8 cellular contexts compared by ENCODE assay signal in the genomic region with DNA sequence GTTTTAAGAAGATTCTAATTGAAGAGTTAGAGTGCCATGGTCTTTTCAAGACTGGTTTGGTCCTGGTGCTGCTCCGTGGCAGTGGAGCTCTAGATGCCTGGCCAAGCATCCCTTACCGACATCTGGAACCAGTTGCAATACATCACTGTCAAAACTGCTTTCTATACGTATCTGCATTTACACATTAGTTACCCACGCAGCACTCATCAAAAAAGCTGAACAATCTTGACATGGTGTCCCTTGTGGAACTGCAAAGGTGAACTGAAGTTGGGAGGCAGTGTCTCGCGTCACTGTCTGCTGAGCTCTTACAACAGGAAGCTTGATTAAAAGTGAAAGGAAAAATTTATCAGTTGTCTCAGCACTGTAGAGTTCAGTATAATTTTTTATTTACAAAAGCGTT.
A peak's percentile ranks its signal among the peaks of the same experiment; 100 is the strongest.
DNase-seq lines count a peak whose midpoint lies in the region; ATAC-seq and TF ChIP-seq lines count a peak whose summit lies in the region.

No MANE protein-coding gene starts in this region.

- H3K36me3 Mint-ChIP-seq in activated T-cell treated with anti-CD3 and anti-CD28 coated beads, Interleukin-2, amount 50 U/mL, for 4 hours (ENCODE audit: insufficient read depth): no peaks in the 10 kb centered on the region

- H3K4me3 ChIP-seq in heart right ventricle: peak overlapping the region in 9 of 10 donors; percentile 6 to 55 (median 49)

- no peak for TF ChIP-seq CTCF in heart right ventricle (IDR thresholded peaks at IDR 0.05)

- H3K36me3 ChIP-seq in KOPT-K1 (ENCODE audit: insufficient read depth, low read length): no peaks in the 10 kb centered on the region
- H3K36me3 ChIP-seq in heart right ventricle: no peaks in the 10 kb centered on the region

- 29 to 41% methylated on average over 7 of the region's 7 CpGs for WGBS in heart right ventricle, 2 donors

- peaks cover 28% of the 10 kb centered on the region for H3K4me1 Mint-ChIP-seq in activated T-cell treated with anti-CD3 and anti-CD28 coated beads, Interleukin-2, amount 50 U/mL, for 4 hours (ENCODE audit: low read depth)

- H3K27ac ChIP-seq in KOPT-K1 (ENCODE audit: low read depth, low read length, poor library complexity, severe bottlenecking): peak overlapping the region; percentile 69
- H3K27ac ChIP-seq in heart right ventricle: peak overlapping the region in 4 of 10 donors; percentile 8 to 63 (median 22)

- no peaks in the 10 kb centered on the region for H3K27me3 Mint-ChIP-seq in activated T-cell treated with anti-CD3 and anti-CD28 coated beads, Interleukin-2, amount 50 U/mL, for 4 hours (ENCODE audit: low read depth)

- intact Hi-C loops in heart right ventricle (cut with DNase I): loop anchor here in 1 of 10 donors (10.0 kb wide), 2 partner anchors 55 to 75 kb away; no protein-coding TSS in a partner anchor

- peak overlapping the region; percentile 78 for H3K4me3 Mint-ChIP-seq in activated T-cell treated with anti-CD3 and anti-CD28 coated beads, Interleukin-2, amount 50 U/mL, for 4 hours

- peak; percentile 37 for DNase-seq in activated T-cell treated with anti-CD3 and anti-CD28 coated beads, Interleukin-2, amount 50 U/mL, for 4 hours
- DNase-seq in heart right ventricle: peak in 1 of 2 donors; percentile 21
- DNase-seq in stimulated activated CD4-positive, alpha-beta T cell treated with anti-CD3 and anti-CD28 coated beads, Interleukin-1b, Interleukin-23, amount 100 ng/mL, for 4 hours (ENCODE audit: low read depth in 2 of 2): peak; percentile 14 to 34
- no peak for DNase-seq in T1000 (lab: John Stamatoyannopoulos, UW)
- no peak for DNase-seq in SKM-1 (lab: John Stamatoyannopoulos, UW; ENCODE audit: unreplicated experiment)
- DNase-seq in NCI-H2081 (lab: John Stamatoyannopoulos, UW): no peak

- H3K4me1 ChIP-seq in heart right ventricle: peaks cover 0 to 20% (median 0%) of the 10 kb centered on the region in 9 donors

- no peaks in the 10 kb centered on the region for H3K9me3 ChIP-seq in KOPT-K1 (ENCODE audit: insufficient read depth, low read length, poor library complexity, severe bottlenecking)
- no peaks in the 10 kb centered on the region for H3K9me3 ChIP-seq in heart right ventricle

- ATAC-seq in GM18858 (IDR thresholded peaks at IDR 0.05; ENCODE audit: unreplicated experiment): peak; percentile 66
- ATAC-seq in activated T-cell treated with anti-CD3 and anti-CD28 coated beads, Interleukin-2, amount 50 U/mL, for 4 hours: peak; percentile 92 to 96
- ATAC-seq in heart right ventricle: peak in 6 of 8 donors; percentile 58 to 86 (median 70)

- H3K27me3 ChIP-seq in heart right ventricle: no peaks in the 10 kb centered on the region

- no peaks in the 10 kb centered on the region for H3K9me3 Mint-ChIP-seq in activated T-cell treated with anti-CD3 and anti-CD28 coated beads, Interleukin-2, amount 50 U/mL, for 4 hours

Comparison
In these comparisons a context has a peak if more than half of its experiments do, and no peak if none do; other contexts are left out.
1. DNase-seq: peak in activated T-cell treated with anti-CD3 and anti-CD28 coated beads, Interleukin-2, amount 50 U/mL, for 4 hours (single experiment) and stimulated activated CD4-positive, alpha-beta T cell treated with anti-CD3 and anti-CD28 coated beads, Interleukin-1b, Interleukin-23, amount 100 ng/mL, for 4 hours (2 of 2); none in T1000 (single experiment), SKM-1 (single experiment) and NCI-H2081 (0 of 2).
2. Peak in every context shown above with its lines, with median percentiles within 50 percentile points of each other: ATAC-seq.